In the genomic region with DNA sequence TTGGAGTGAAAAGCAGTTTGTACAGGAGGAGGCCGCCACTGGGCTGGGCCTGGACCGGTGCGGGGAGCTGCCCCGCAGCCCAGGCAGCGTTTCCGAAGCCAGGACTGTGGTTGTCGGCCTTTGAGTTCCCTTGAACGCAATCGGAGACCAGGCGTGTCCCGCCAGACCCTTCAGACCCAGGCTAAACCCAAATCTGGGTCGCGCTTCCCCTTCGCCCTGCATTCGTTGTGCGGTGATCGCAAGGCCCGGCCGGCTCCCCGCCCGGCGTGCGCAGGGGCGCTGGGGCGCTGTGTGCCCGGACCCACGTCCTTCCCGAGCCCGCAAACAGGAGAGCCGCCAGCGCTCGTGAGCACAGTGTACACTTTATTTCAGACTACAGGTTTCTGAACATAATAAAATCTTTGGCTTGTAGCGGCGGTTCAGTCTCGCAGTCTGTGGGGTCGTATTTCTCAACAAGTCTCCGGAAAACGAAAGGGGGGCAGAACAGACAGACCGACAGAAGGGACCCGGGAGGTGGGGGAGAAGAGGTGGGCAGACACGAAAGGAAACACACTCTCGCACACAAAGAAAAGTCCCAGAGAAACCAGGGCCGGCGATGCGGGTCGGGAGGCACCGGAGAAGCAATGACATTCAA, we compare ENCODE assay signal across 11 cellular contexts. TPM values are rescaled to one million over a fixed set of nuclear protein-coding genes. Genes with fewer than 3 reads are reported as not detected.
DNase-seq lines count a peak whose midpoint lies in the region; ATAC-seq and TF ChIP-seq lines count a peak whose summit lies in the region.
"Had no signal": no experiment of that assay in that cellular context is flagged by ENCODE, and none has a peak within 500 bp of the region (broad histone marks: within the 10 kb centered on the region; RNA-seq: fewer than 3 reads in every experiment).

No MANE protein-coding gene starts in this region.

- peaks cover 2% of the 10 kb centered on the region for H3K4me1 Mint-ChIP-seq in activated CD4-positive, alpha-beta T cell treated with anti-CD3 and anti-CD28 coated beads, Interleukin-2, amount 10 ng/mL, durations not matched to agents 24 days and 14 days
- peaks cover 17% of the 10 kb centered on the region for H3K4me1 Mint-ChIP-seq in activated naive CD8-positive, alpha-beta T cell treated with anti-CD3 and anti-CD28 coated beads, Interleukin-2, amount 50 U/mL, for 24 hours
- peaks cover 13% of the 10 kb centered on the region for H3K4me1 Mint-ChIP-seq in stimulated activated effector memory CD8-positive, alpha-beta T cell treated with anti-CD3 and anti-CD28 coated beads, Interleukin-12 subunit alpha, Interleukin-12 subunit beta, amount 100 ng/mL, for 72 hours

- WGBS in lower leg skin, 2 donors: 43 to 55% methylated on average over 47 of the region's 47 CpGs

- peaks cover 82% of the 10 kb centered on the region for H3K27me3 Mint-ChIP-seq in activated CD4-positive, alpha-beta T cell treated with anti-CD3 and anti-CD28 coated beads, Interleukin-2, amount 10 ng/mL, durations not matched to agents 24 days and 14 days
- peaks cover 78% of the 10 kb centered on the region for H3K27me3 Mint-ChIP-seq in activated naive CD8-positive, alpha-beta T cell treated with anti-CD3 and anti-CD28 coated beads, Interleukin-2, amount 50 U/mL, for 24 hours

- DNase-seq in activated CD4-positive, alpha-beta T cell treated with anti-CD3 and anti-CD28 coated beads, Interleukin-2, amount 10 ng/mL, durations not matched to agents 24 days and 14 days: no peak
- no peak for DNase-seq in activated CD4-positive, alpha-beta T cell treated with anti-CD3 and anti-CD28 coated beads, Interleukin-2, amount 50 U/mL, for 4 hours
- peak; percentile 6 for DNase-seq in activated naive CD8-positive, alpha-beta T cell treated with anti-CD3 and anti-CD28 coated beads, Interleukin-2, amount 50 U/mL, for 24 hours
- DNase-seq in lower leg skin (ENCODE audit: low spot score in 2 of 2) (peak in 1 of 2 donors; percentile 83), COR-L47 (lab: John Stamatoyannopoulos, UW) (no peak), T-helper 9 cell (no peak), NCI-H2029 treated with DMSO at 0.1 percent for 48 hours (lab: John Stamatoyannopoulos, UW) (no peak)
- no peak for DNase-seq in stimulated activated effector memory CD8-positive, alpha-beta T cell treated with anti-CD3 and anti-CD28 coated beads, Interleukin-12 subunit alpha, Interleukin-12 subunit beta, amount 100 ng/mL, for 72 hours (ENCODE audit: low spot score in 2 of 2)
- DNase-seq: NCI-H1105 had no signal

- H3K4me3 ChIP-seq in lower leg skin (ENCODE audit: low read depth, poor library complexity, severe bottlenecking): peak overlapping the region; percentile 9

- no peak for TF ChIP-seq POLR2A in lower leg skin (IDR thresholded peaks at IDR 0.05)

- peak overlapping the region; percentile 51 for H3K4me3 Mint-ChIP-seq in activated CD4-positive, alpha-beta T cell treated with anti-CD3 and anti-CD28 coated beads, Interleukin-2, amount 10 ng/mL, durations not matched to agents 24 days and 14 days
- peak overlapping the region; percentile 63 for H3K4me3 Mint-ChIP-seq in activated naive CD8-positive, alpha-beta T cell treated with anti-CD3 and anti-CD28 coated beads, Interleukin-2, amount 50 U/mL, for 24 hours
- H3K4me3 Mint-ChIP-seq in stimulated activated effector memory CD8-positive, alpha-beta T cell treated with anti-CD3 and anti-CD28 coated beads, Interleukin-12 subunit alpha, Interleukin-12 subunit beta, amount 100 ng/mL, for 72 hours: peak overlapping the region; percentile 69

- ATAC-seq in activated naive CD8-positive, alpha-beta T cell treated with anti-CD3 and anti-CD28 coated beads, Interleukin-2, amount 50 U/mL, for 24 hours: no peak
- no peak for ATAC-seq in stimulated activated effector memory CD8-positive, alpha-beta T cell treated with anti-CD3 and anti-CD28 coated beads, Interleukin-12 subunit alpha, Interleukin-12 subunit beta, amount 100 ng/mL, for 72 hours

- no peak for TF ChIP-seq CTCF in lower leg skin (IDR thresholded peaks at IDR 0.05)

- no peaks in the 10 kb centered on the region for H3K36me3 Mint-ChIP-seq in activated CD4-positive, alpha-beta T cell treated with anti-CD3 and anti-CD28 coated beads, Interleukin-2, amount 10 ng/mL, durations not matched to agents 24 days and 14 days (ENCODE audit: low read depth)
- H3K36me3 Mint-ChIP-seq in activated naive CD8-positive, alpha-beta T cell treated with anti-CD3 and anti-CD28 coated beads, Interleukin-2, amount 50 U/mL, for 24 hours (ENCODE audit: low read depth): no peaks in the 10 kb centered on the region
- H3K36me3 Mint-ChIP-seq in stimulated activated effector memory CD8-positive, alpha-beta T cell treated with anti-CD3 and anti-CD28 coated beads, Interleukin-12 subunit alpha, Interleukin-12 subunit beta, amount 100 ng/mL, for 72 hours: no peaks in the 10 kb centered on the region

- H3K27ac Mint-ChIP-seq in activated CD4-positive, alpha-beta T cell treated with anti-CD3 and anti-CD28 coated beads, Interleukin-2, amount 10 ng/mL, durations not matched to agents 24 days and 14 days: peak overlapping the region; percentile 15
- no peak overlapping the region for H3K27ac Mint-ChIP-seq in activated naive CD8-positive, alpha-beta T cell treated with anti-CD3 and anti-CD28 coated beads, Interleukin-2, amount 50 U/mL, for 24 hours
- H3K27ac Mint-ChIP-seq in stimulated activated effector memory CD8-positive, alpha-beta T cell treated with anti-CD3 and anti-CD28 coated beads, Interleukin-12 subunit alpha, Interleukin-12 subunit beta, amount 100 ng/mL, for 72 hours: no peak overlapping the region

- H3K9me3 Mint-ChIP-seq in activated CD4-positive, alpha-beta T cell treated with anti-CD3 and anti-CD28 coated beads, Interleukin-2, amount 10 ng/mL, durations not matched to agents 24 days and 14 days: peaks cover 3% of the 10 kb centered on the region
- no peaks in the 10 kb centered on the region for H3K9me3 Mint-ChIP-seq in activated naive CD8-positive, alpha-beta T cell treated with anti-CD3 and anti-CD28 coated beads, Interleukin-2, amount 50 U/mL, for 24 hours
- H3K9me3 Mint-ChIP-seq in stimulated activated effector memory CD8-positive, alpha-beta T cell treated with anti-CD3 and anti-CD28 coated beads, Interleukin-12 subunit alpha, Interleukin-12 subunit beta, amount 100 ng/mL, for 72 hours: no peaks in the 10 kb centered on the region

- intact Hi-C loops in activated CD4-positive, alpha-beta T cell treated with anti-CD3 and anti-CD28 coated beads, Interleukin-2, amount 10 ng/mL, durations not matched to agents 24 days and 14 days (cut with micrococcal nuclease): no loop called here
- intact Hi-C loops in lower leg skin (cut with DNase I; ENCODE audit: low total_unique reads): no loop called here

RNA-seq across cellular contexts. Expression of a gene that starts 5.5 kb away (rescaled TPM):
- not detected in 2 replicates for total RNA-seq in activated CD4-positive, alpha-beta T cell treated with anti-CD3 and anti-CD28 coated beads, Interleukin-2, amount 10 ng/mL, durations not matched to agents 24 days and 14 days
- total RNA-seq in lower leg skin: 10 to 100 TPM; 10.2 to 23.2 (median 17.7) TPM
- total RNA-seq: dermis microvascular lymphatic vessel endothelial cell, kidney epithelial cell had no signal

Comparison
In these comparisons a context has a peak if more than half of its experiments do, and no peak if none do; other contexts are left out.
1. RNA of a gene that starts 5.5 kb away (total RNA-seq): 10.2 to 23.2 TPM in lower leg skin; not detected in activated CD4-positive, alpha-beta T cell treated with anti-CD3 and anti-CD28 coated beads, Interleukin-2, amount 10 ng/mL, durations not matched to agents 24 days and 14 days; every median in the first group is over 10 times any median in the second.
2. Peak in every context shown above with its lines, with median percentiles within 50 percentile points of each other: H3K4me3 Mint-ChIP-seq.